In the genomic region with DNA sequence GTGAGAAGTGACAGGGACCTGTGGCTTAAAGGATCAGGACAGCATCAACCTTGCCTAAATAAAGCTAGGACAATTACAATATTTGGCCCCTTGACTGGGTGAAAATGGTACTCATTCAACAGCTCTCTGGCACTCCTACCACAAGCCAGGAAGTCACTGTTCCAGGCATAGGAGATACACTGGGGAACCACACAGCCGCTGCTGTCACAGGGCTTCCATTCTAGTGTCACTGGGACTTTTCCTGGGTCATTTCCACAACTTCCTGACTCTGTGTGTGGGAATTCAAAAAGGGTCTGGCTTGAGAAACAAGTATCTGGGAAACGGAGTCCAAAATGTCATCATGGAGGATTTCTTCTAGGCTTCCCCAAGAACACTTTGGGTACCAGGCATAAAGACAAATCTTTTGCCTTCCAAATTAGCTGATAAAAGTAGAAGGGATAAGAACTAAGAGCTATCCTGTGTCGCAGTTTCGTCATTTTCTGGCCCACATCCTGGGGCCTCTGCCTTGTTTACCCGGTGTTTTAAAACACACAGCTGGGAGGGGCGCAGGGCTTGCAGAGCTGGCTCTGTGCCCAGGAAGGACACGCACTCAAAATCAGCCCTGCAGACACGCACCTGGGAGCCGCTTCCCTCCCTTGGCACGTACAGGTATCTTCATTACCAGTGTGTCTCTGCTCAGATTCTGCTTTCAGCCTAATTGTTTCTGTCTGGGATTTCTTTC, we compare ENCODE assay signal across 8 cellular contexts. TPM values are rescaled to one million over a fixed set of nuclear protein-coding genes. Genes with fewer than 3 reads are reported as not detected.
DNase-seq lines count a peak whose midpoint lies in the region; ATAC-seq and TF ChIP-seq lines count a peak whose summit lies in the region.

No MANE protein-coding gene starts in this region.

- peaks cover 52% of the 10 kb centered on the region for H3K36me3 Mint-ChIP-seq in Caco-2 (ENCODE audit: insufficient read depth, unreplicated experiment)
- peaks cover 3% of the 10 kb centered on the region for H3K36me3 Mint-ChIP-seq in activated CD8-positive, alpha-beta T cell treated with anti-CD3 and anti-CD28 coated beads, Interleukin-2, amount 10 ng/mL, durations not matched to agents 7 days and 5 days (ENCODE audit: low read depth)
- H3K36me3 Mint-ChIP-seq in stimulated activated effector memory CD8-positive, alpha-beta T cell treated with anti-CD3 and anti-CD28 coated beads, Interleukin-12 subunit alpha, Interleukin-12 subunit beta, amount 100 ng/mL, for 72 hours, result peaks cover 5% of the 10 kb centered on the region

- H3K27ac ChIP-seq in Karpas-422 (ENCODE audit: low read length), result no peak overlapping the region
- H3K27ac ChIP-seq in MM.1S (ENCODE audit: low read length), result no peak overlapping the region

- CTCF ChIA-PET in Caco-2 (lab: Charles Lee), result interaction anchor here (0.5 to 1.0 kb wide), 3 partner anchors 30 to 66 kb away, joined by 3 to 11 read pairs (median 5); no protein-coding TSS in a partner anchor
- CTCF ChIA-PET in activated CD8-positive, alpha-beta T cell treated with anti-CD3 and anti-CD28 coated beads, Interleukin-2, amount 10 ng/mL, durations not matched to agents 7 days and 5 days (lab: Charles Lee), result interaction anchor here (1.1 to 1.7 kb wide), 2 partner anchors 28 to 50 kb away, joined by 4 to 5 read pairs; no protein-coding TSS in a partner anchor

- H3K4me1 ChIP-seq in Caco-2 (peaks cover 21% of the 10 kb centered on the region), Karpas-422 (ENCODE audit: low read length) (no peaks in the 10 kb centered on the region), MM.1S (ENCODE audit: low read length) (no peaks in the 10 kb centered on the region)

- H3K9me2 ChIP-seq in Karpas-422 (replicated peaks; ENCODE audit: insufficient read depth, low read length), result no peaks in the 10 kb centered on the region
- no peaks in the 10 kb centered on the region for H3K9me2 ChIP-seq in MM.1S (replicated peaks; ENCODE audit: insufficient read depth, low read length)

- DNase-seq in Caco-2, result peak; percentile 34 to 38
- peak; percentile 93 for DNase-seq in NCI-H2081 treated with DMSO at 0.1 percent for 48 hours (lab: John Stamatoyannopoulos, UW)
- DNase-seq in activated CD8-positive, alpha-beta T cell treated with anti-CD3 and anti-CD28 coated beads, Interleukin-2, amount 10 ng/mL, durations not matched to agents 7 days and 5 days, result peak; percentile 81
- DNase-seq in fibroblast of villous mesenchyme (ENCODE audit: low read depth), result peak; percentile 84
- no peak for DNase-seq in stimulated activated effector memory CD8-positive, alpha-beta T cell treated with anti-CD3 and anti-CD28 coated beads, Interleukin-12 subunit alpha, Interleukin-12 subunit beta, amount 100 ng/mL, for 72 hours (ENCODE audit: low spot score in 2 of 2)
- no peak for DNase-seq in nucleus accumbens (lab: John Stamatoyannopoulos, UW)
- no peak for DNase-seq in Karpas-422
- no peak for DNase-seq in MM.1S

- H3K9me3 ChIP-seq in Caco-2, result no peaks in the 10 kb centered on the region
- no peaks in the 10 kb centered on the region for H3K9me3 ChIP-seq in Karpas-422 (ENCODE audit: low read length)
- H3K9me3 ChIP-seq in MM.1S (replicated peaks; ENCODE audit: insufficient read depth, low read length), result no peaks in the 10 kb centered on the region

- peak; percentile 92 for ATAC-seq in activated CD8-positive, alpha-beta T cell treated with anti-CD3 and anti-CD28 coated beads, Interleukin-2, amount 10 ng/mL, durations not matched to agents 7 days and 5 days
- ATAC-seq in stimulated activated effector memory CD8-positive, alpha-beta T cell treated with anti-CD3 and anti-CD28 coated beads, Interleukin-12 subunit alpha, Interleukin-12 subunit beta, amount 100 ng/mL, for 72 hours, result peak; percentile 69

- H3K4me2 ChIP-seq in Karpas-422 (ENCODE audit: low read depth, low read length, poor library complexity, severe bottlenecking), result no peak overlapping the region
- no peak overlapping the region for H3K4me2 ChIP-seq in MM.1S (ENCODE audit: low read depth, low read length)

- TF ChIP-seq CTCF in Caco-2 (IDR thresholded peaks at IDR 0.05; ENCODE audit: insufficient read depth in 1 of 2, low read depth in 1 of 2, low read length in 1 of 2, severe bottlenecking in 1 of 2, unreplicated experiment in 1 of 2) (no peak), fibroblast of villous mesenchyme (IDR thresholded peaks at IDR 0.05; ENCODE audit: insufficient read depth, low read depth, low read length) (no peak), MM.1S (IDR thresholded peaks at IDR 0.05; ENCODE audit: low read length) (no peak)

- intact Hi-C loops in Caco-2 (cut with micrococcal nuclease; ENCODE audit: unreplicated experiment), result loop anchor here (1.0 kb wide), 1 partner anchor 8 kb away; no protein-coding TSS in a partner anchor

- H3K27me3 ChIP-seq in Caco-2 (replicated peaks; ENCODE audit: control insufficient read depth, insufficient read depth, low read length), result no peaks in the 10 kb centered on the region
- H3K27me3 ChIP-seq in Karpas-422 (ENCODE audit: low read length), result no peaks in the 10 kb centered on the region
- H3K27me3 ChIP-seq in MM.1S (replicated peaks; ENCODE audit: insufficient read depth, low read length), result no peaks in the 10 kb centered on the region

- no peak overlapping the region for H3K9ac ChIP-seq in Karpas-422 (ENCODE audit: low read length)
- H3K9ac ChIP-seq in MM.1S (ENCODE audit: low read length), result no peak overlapping the region

- H4K20me1 ChIP-seq in Karpas-422 (ENCODE audit: insufficient read depth, low read depth, low read length) (no peaks in the 10 kb centered on the region), MM.1S (ENCODE audit: insufficient read depth, low read length) (no peaks in the 10 kb centered on the region)

- no TSS peak for BruUV-seq in Caco-2 (replicated peaks; lab: Mats Ljungman, UMichigan)

- H3K9me3 Mint-ChIP-seq in Caco-2 (ENCODE audit: unreplicated experiment), result no peaks in the 10 kb centered on the region
- H3K9me3 Mint-ChIP-seq in activated CD8-positive, alpha-beta T cell treated with anti-CD3 and anti-CD28 coated beads, Interleukin-2, amount 10 ng/mL, durations not matched to agents 7 days and 5 days (ENCODE audit: insufficient read depth), result no peaks in the 10 kb centered on the region
- no peaks in the 10 kb centered on the region for H3K9me3 Mint-ChIP-seq in stimulated activated effector memory CD8-positive, alpha-beta T cell treated with anti-CD3 and anti-CD28 coated beads, Interleukin-12 subunit alpha, Interleukin-12 subunit beta, amount 100 ng/mL, for 72 hours

- peak overlapping the region; percentile 67 for H3K27ac Mint-ChIP-seq in Caco-2 (ENCODE audit: unreplicated experiment)
- peak overlapping the region; percentile 95 for H3K27ac Mint-ChIP-seq in activated CD8-positive, alpha-beta T cell treated with anti-CD3 and anti-CD28 coated beads, Interleukin-2, amount 10 ng/mL, durations not matched to agents 7 days and 5 days
- H3K27ac Mint-ChIP-seq in stimulated activated effector memory CD8-positive, alpha-beta T cell treated with anti-CD3 and anti-CD28 coated beads, Interleukin-12 subunit alpha, Interleukin-12 subunit beta, amount 100 ng/mL, for 72 hours, result peak overlapping the region; percentile 88

- H3K4me1 Mint-ChIP-seq in Caco-2 (ENCODE audit: low read depth, unreplicated experiment), result peaks cover 55% of the 10 kb centered on the region
- peaks cover 28% of the 10 kb centered on the region for H3K4me1 Mint-ChIP-seq in activated CD8-positive, alpha-beta T cell treated with anti-CD3 and anti-CD28 coated beads, Interleukin-2, amount 10 ng/mL, durations not matched to agents 7 days and 5 days (ENCODE audit: low read depth)
- H3K4me1 Mint-ChIP-seq in stimulated activated effector memory CD8-positive, alpha-beta T cell treated with anti-CD3 and anti-CD28 coated beads, Interleukin-12 subunit alpha, Interleukin-12 subunit beta, amount 100 ng/mL, for 72 hours, result peaks cover 20% of the 10 kb centered on the region

- H3K79me2 ChIP-seq in Karpas-422 (ENCODE audit: low read length) (no peaks in the 10 kb centered on the region), MM.1S (ENCODE audit: low read length) (no peaks in the 10 kb centered on the region)

- POLR2A ChIA-PET in Caco-2 (lab: Charles Lee), result interaction anchor here (0.9 to 1.0 kb wide), 2 partner anchors 38 to 39 kb away, joined by 3 to 4 read pairs; a partner anchor contains a TSS
- POLR2A ChIA-PET in activated CD8-positive, alpha-beta T cell treated with anti-CD3 and anti-CD28 coated beads, Interleukin-2, amount 10 ng/mL, durations not matched to agents 7 days and 5 days (lab: Charles Lee), result interaction anchor here (1.0 to 1.8 kb wide), 3 partner anchors 12 to 148 kb away, joined by 4 to 7 read pairs (median 4); no protein-coding TSS in a partner anchor

- no peak overlapping the region for H3K4me3 ChIP-seq in Caco-2 (ENCODE audit: low read depth, low read length)
- no peak overlapping the region for H3K4me3 ChIP-seq in fibroblast of villous mesenchyme (ENCODE audit: low read depth, low read length)
- no peak overlapping the region for H3K4me3 ChIP-seq in Karpas-422 (ENCODE audit: low read length)
- H3K4me3 ChIP-seq in MM.1S (ENCODE audit: low read length), result no peak overlapping the region

- H2AFZ ChIP-seq in Karpas-422 (ENCODE audit: low read length) (no peak overlapping the region), MM.1S (ENCODE audit: low read length) (no peak overlapping the region)

- no peaks in the 10 kb centered on the region for H3K27me3 Mint-ChIP-seq in Caco-2 (ENCODE audit: insufficient read depth, unreplicated experiment)
- H3K27me3 Mint-ChIP-seq in activated CD8-positive, alpha-beta T cell treated with anti-CD3 and anti-CD28 coated beads, Interleukin-2, amount 10 ng/mL, durations not matched to agents 7 days and 5 days (ENCODE audit: low read depth), result peaks cover 2% of the 10 kb centered on the region

- H3K4me3 Mint-ChIP-seq in Caco-2 (ENCODE audit: unreplicated experiment), result no peak overlapping the region
- H3K4me3 Mint-ChIP-seq in activated CD8-positive, alpha-beta T cell treated with anti-CD3 and anti-CD28 coated beads, Interleukin-2, amount 10 ng/mL, durations not matched to agents 7 days and 5 days, result peak overlapping the region; percentile 55
- H3K4me3 Mint-ChIP-seq in stimulated activated effector memory CD8-positive, alpha-beta T cell treated with anti-CD3 and anti-CD28 coated beads, Interleukin-12 subunit alpha, Interleukin-12 subunit beta, amount 100 ng/mL, for 72 hours, result no peak overlapping the region

- H3F3A ChIP-seq in MM.1S (ENCODE audit: insufficient read depth, low read length), result no peaks in the 10 kb centered on the region

- H3K36me3 ChIP-seq in Caco-2 (ENCODE audit: control insufficient read depth, insufficient read depth, low read length) (peaks cover 2% of the 10 kb centered on the region; the same call in 1 of the 2 replicates), Karpas-422 (ENCODE audit: insufficient read depth, low read length) (no peaks in the 10 kb centered on the region), MM.1S (replicated peaks; ENCODE audit: insufficient read depth, low read length) (no peaks in the 10 kb centered on the region)

RNA-seq across cellular contexts. Expression of a gene that starts 38.0 kb away (rescaled TPM):
- total RNA-seq in Caco-2 (2022) (58.2 and 60.0 TPM in 2 replicates), fibroblast of villous mesenchyme (not detected in 2 replicates)
- total RNA-seq in activated CD8-positive, alpha-beta T cell treated with anti-CD3 and anti-CD28 coated beads, Interleukin-2, amount 10 ng/mL, durations not matched to agents 7 days and 5 days, result not detected
- not detected in 2 replicates for total RNA-seq in Karpas-422 (2014; rRNA removed; shearing (Covaris generic); ENCODE audit: low replicate concordance)

RNA-seq across cellular contexts. Expression of a gene that starts 41.7 kb away (rescaled TPM):
- total RNA-seq in Caco-2 (2022), result 101 and 104 TPM in 2 replicates
- 10 to 100 TPM; 32.5 to 35.5 TPM for total RNA-seq in activated CD8-positive, alpha-beta T cell treated with anti-CD3 and anti-CD28 coated beads, Interleukin-2, amount 10 ng/mL, durations not matched to agents 7 days and 5 days
- total RNA-seq in fibroblast of villous mesenchyme, result 17.4 and 22.5 TPM in 2 replicates
- total RNA-seq in Karpas-422 (2014; rRNA removed; shearing (Covaris generic); ENCODE audit: low replicate concordance), result 9.4 and 26.9 TPM in 2 replicates

Comparison
In these comparisons a context has a peak if more than half of its experiments do, and no peak if none do; other contexts are left out.
1. DNase-seq: peak in Caco-2 (2 of 2), NCI-H2081 treated with DMSO at 0.1 percent for 48 hours (single experiment), activated CD8-positive, alpha-beta T cell treated with anti-CD3 and anti-CD28 coated beads, Interleukin-2, amount 10 ng/mL, durations not matched to agents 7 days and 5 days (single experiment) and fibroblast of villous mesenchyme (single experiment); none in stimulated activated effector memory CD8-positive, alpha-beta T cell treated with anti-CD3 and anti-CD28 coated beads, Interleukin-12 subunit alpha, Interleukin-12 subunit beta, amount 100 ng/mL, for 72 hours (0 of 2), nucleus accumbens (0 of 56), Karpas-422 (single experiment) and MM.1S (single experiment).
2. RNA of a gene that starts 38.0 kb away (total RNA-seq): 58.2 to 60.0 TPM in Caco-2; not detected in activated CD8-positive, alpha-beta T cell treated with anti-CD3 and anti-CD28 coated beads, Interleukin-2, amount 10 ng/mL, durations not matched to agents 7 days and 5 days, not detected in fibroblast of villous mesenchyme and not detected in Karpas-422; every median in the first group is over 10 times any median in the second.
3. Peak in every context shown above with its lines, with median percentiles within 50 percentile points of each other: H3K27ac Mint-ChIP-seq.